In genomic region chr3:177284383-177284881, GRCh38 we compare ENCODE assay signal across 8 cellular contexts.
DNase-seq lines count a peak whose midpoint lies in the region; ATAC-seq, FAIRE-seq and TF ChIP-seq lines count a peak whose summit lies in the region.
"Had no signal": no experiment of that assay in that cellular context is flagged by ENCODE, and none has a peak within 500 bp of the region (broad histone marks: within the 10 kb centered on the region; RNA-seq: fewer than 3 reads in every experiment).

No MANE protein-coding gene starts in this region.

- no peaks in the 10 kb centered on the region for H3K36me3 ChIP-seq in NT2/D1 (ENCODE audit: insufficient read depth, insufficient read length, low read length)
- no peaks in the 10 kb centered on the region for H3K36me3 ChIP-seq in adipocyte (ENCODE audit: control insufficient read depth, insufficient read depth, low read length, severe bottlenecking)
- no peaks in the 10 kb centered on the region for H3K36me3 ChIP-seq in lower lobe of right lung

- peak; percentile 85 for ATAC-seq in lower lobe of right lung
- no peak for ATAC-seq in effector memory CD8-positive, alpha-beta T cell (replicated peaks)
- ATAC-seq in GM21786 (IDR thresholded peaks at IDR 0.05; ENCODE audit: unreplicated experiment): no peak

- no peak overlapping the region for H3K4me3 Mint-ChIP-seq in effector memory CD8-positive, alpha-beta T cell
- H3K4me3 Mint-ChIP-seq: memory B cell had no signal

- H3K27me3 ChIP-seq in NT2/D1 (ENCODE audit: insufficient read depth, insufficient read length): no peaks in the 10 kb centered on the region
- no peaks in the 10 kb centered on the region for H3K27me3 ChIP-seq in adipocyte (replicated peaks; ENCODE audit: control insufficient read depth, insufficient read depth, low read length)
- H3K27me3 ChIP-seq in lower lobe of right lung (ENCODE audit: low read depth): no peaks in the 10 kb centered on the region

- intact Hi-C loops in lower lobe of right lung (cut with DNase I): no loop called here

- H3K9me3 Mint-ChIP-seq in effector memory CD8-positive, alpha-beta T cell: no peaks in the 10 kb centered on the region

- H3K4me3 ChIP-seq in NT2/D1 (ENCODE audit: insufficient read length, low read depth) (no peak overlapping the region), adipocyte (ENCODE audit: low read length) (peak overlapping the region; percentile 4), lower lobe of right lung (peak overlapping the region; percentile 2)

- H3K9ac ChIP-seq in NT2/D1 (ENCODE audit: insufficient read length, low read depth) (no peak overlapping the region), adipocyte (ENCODE audit: low read length) (no peak overlapping the region)

- peaks cover 6% of the 10 kb centered on the region for H3K36me3 Mint-ChIP-seq in effector memory CD8-positive, alpha-beta T cell (ENCODE audit: insufficient read depth)

- peak overlapping the region; percentile 31 for H3K27ac ChIP-seq in lower lobe of right lung

- H3K4me1 ChIP-seq in NT2/D1 (ENCODE audit: insufficient read depth, insufficient read length) (peaks cover 7% of the 10 kb centered on the region), adipocyte (ENCODE audit: control insufficient read depth, insufficient read depth, low read length) (peaks cover 9% of the 10 kb centered on the region), lower lobe of right lung (peaks cover 22% of the 10 kb centered on the region)

- no peak for FAIRE-seq in HTR-8/SVneo (lab: Jason Lieb, UNC)

- H3K27ac Mint-ChIP-seq in effector memory CD8-positive, alpha-beta T cell: peak overlapping the region in 1 of 2 donors; percentile 24
- H3K27ac Mint-ChIP-seq: memory B cell had no signal

- no peaks in the 10 kb centered on the region for H3K27me3 Mint-ChIP-seq in effector memory CD8-positive, alpha-beta T cell
- H3K27me3 Mint-ChIP-seq: memory B cell had no signal

- H3K4me1 Mint-ChIP-seq in effector memory CD8-positive, alpha-beta T cell (ENCODE audit: low read depth in 2 of 2): peaks cover 12 to 21% of the 10 kb centered on the region in 2 donors

- TF ChIP-seq CTCF in lower lobe of right lung (IDR thresholded peaks at IDR 0.05): peak; percentile 24

- DNase-seq in HTR-8/SVneo (ENCODE audit: insufficient read length, low spot score) (peak; percentile 48), NT2/D1 (ENCODE audit: low read depth, low spot score) (peak; percentile 90), adipocyte (ENCODE audit: low read depth) (peak; percentile 67), lower lobe of right lung (peak; percentile 66), amniotic stem cell (lab: John Stamatoyannopoulos, UW) (no peak)
- no peak for DNase-seq in effector memory CD8-positive, alpha-beta T cell

- H3K9me3 ChIP-seq in NT2/D1 (ENCODE audit: insufficient read depth, low read length) (no peaks in the 10 kb centered on the region; the same call in 1 of the 2 replicates), adipocyte (ENCODE audit: control insufficient read depth, low read length) (no peaks in the 10 kb centered on the region), lower lobe of right lung (no peaks in the 10 kb centered on the region)

Comparison
In these comparisons a context has a peak if more than half of its experiments do, and no peak if none do; other contexts are left out.
1. DNase-seq: peak in HTR-8/SVneo (single experiment), NT2/D1 (single experiment), adipocyte (single experiment) and lower lobe of right lung (single experiment); none in effector memory CD8-positive, alpha-beta T cell (0 of 3) and amniotic stem cell (single experiment).
2. ATAC-seq: peak in lower lobe of right lung (2 of 2); none in effector memory CD8-positive, alpha-beta T cell (single experiment) and GM21786 (single experiment).